7 cellular contexts compared by ENCODE assay signal in genomic region chr2:158191076-158191566, GRCh38.
DNase-seq lines count a peak whose midpoint lies in the region; ATAC-seq and TF ChIP-seq lines count a peak whose summit lies in the region.

No MANE protein-coding gene starts in this region.

- no peaks in the 10 kb centered on the region for H3K36me3 ChIP-seq in PC-3 (ENCODE audit: low read depth, low read length)
- H3K36me3 ChIP-seq in gastroesophageal sphincter: no peaks in the 10 kb centered on the region
- H3K36me3 ChIP-seq in thoracic aorta: no peaks in the 10 kb centered on the region

- TF ChIP-seq POLR2A in gastroesophageal sphincter (IDR thresholded peaks at IDR 0.05): no peak

- peak overlapping the region; percentile 23 for H3K4me2 ChIP-seq in PC-3 (ENCODE audit: low read length)

- H3K4me1 Mint-ChIP-seq in glutamatergic neuron (ENCODE audit: low read depth, unreplicated experiment): peaks cover 39% of the 10 kb centered on the region

- no peaks in the 10 kb centered on the region for H3K9me3 Mint-ChIP-seq in glutamatergic neuron (ENCODE audit: unreplicated experiment)

- H3K4me3 Mint-ChIP-seq in glutamatergic neuron (ENCODE audit: unreplicated experiment): no peak overlapping the region

- TF ChIP-seq CTCF in PC-3 (conservative IDR thresholded peaks at IDR 0.05; ENCODE audit: low read depth, low read length) (no peak), gastroesophageal sphincter (IDR thresholded peaks at IDR 0.05) (no peak), thoracic aorta (IDR thresholded peaks at IDR 0.05) (no peak), glutamatergic neuron (IDR thresholded peaks at IDR 0.05; ENCODE audit: partially characterized antibody, unreplicated experiment) (no peak)

- no peak overlapping the region for H3K9ac ChIP-seq in PC-3 (ENCODE audit: low read length)

- H3K36me3 Mint-ChIP-seq in glutamatergic neuron (ENCODE audit: unreplicated experiment): no peaks in the 10 kb centered on the region

- H3K27ac ChIP-seq in PC-3 (ENCODE audit: low read length) (no peak overlapping the region), gastroesophageal sphincter (peak overlapping the region; percentile 1 to 74 (median 52)), thoracic aorta (no peak overlapping the region)

- no peak overlapping the region for H3K4me3 ChIP-seq in PC-3 (ENCODE audit: low read length)
- peak overlapping the region; percentile 21 to 27 for H3K4me3 ChIP-seq in gastroesophageal sphincter
- peak overlapping the region; percentile 56 for H3K4me3 ChIP-seq in thoracic aorta

- POLR2A ChIA-PET in PC-3 (lab: Charles Lee; ENCODE audit: unreplicated experiment): no interaction called here

- no peak overlapping the region for H2AFZ ChIP-seq in PC-3 (ENCODE audit: low read length)

- CTCF ChIA-PET in PC-3 (lab: Charles Lee): no interaction called here

- peak; percentile 82 for ATAC-seq in GM19025 (IDR thresholded peaks at IDR 0.05; ENCODE audit: low read depth, unreplicated experiment)
- ATAC-seq in HG02763 (IDR thresholded peaks at IDR 0.05; ENCODE audit: unreplicated experiment): peak; percentile 84
- no peak for ATAC-seq in PC-3
- no peak for ATAC-seq in gastroesophageal sphincter
- ATAC-seq in thoracic aorta (ENCODE audit: insufficient number of reproducible peaks, low FRiP score, low read depth): no peak

- H3K27ac Mint-ChIP-seq in glutamatergic neuron (ENCODE audit: unreplicated experiment): no peak overlapping the region

- H3K9me3 ChIP-seq in PC-3 (ENCODE audit: low read length) (no peaks in the 10 kb centered on the region), gastroesophageal sphincter (no peaks in the 10 kb centered on the region), thoracic aorta (no peaks in the 10 kb centered on the region)

- no peak for DNase-seq in PC-3
- DNase-seq in thoracic aorta (ENCODE audit: low spot score): no peak
- no peak for DNase-seq in glutamatergic neuron
- no peak for DNase-seq in Kasumi-1 (lab: John Stamatoyannopoulos, UW)

- no peaks in the 10 kb centered on the region for H3K79me2 ChIP-seq in PC-3 (ENCODE audit: low read length)

- H4K20me1 ChIP-seq in PC-3 (ENCODE audit: low read length): no peaks in the 10 kb centered on the region

- H3K27me3 Mint-ChIP-seq in glutamatergic neuron (ENCODE audit: unreplicated experiment): no peaks in the 10 kb centered on the region

- TF ChIP-seq EP300 in gastroesophageal sphincter (IDR thresholded peaks at IDR 0.05): no peak

- H3K4me1 ChIP-seq in PC-3 (ENCODE audit: insufficient read depth, low read length): 0 out of 2 replicates have a peak, but pooled peaks cover 4% of the 10 kb centered on the region
- H3K4me1 ChIP-seq in gastroesophageal sphincter: peaks cover 0 to 20% (median 0%) of the 10 kb centered on the region in 3 donors
- peaks cover 0 to 6% of the 10 kb centered on the region in 2 donors for H3K4me1 ChIP-seq in thoracic aorta (ENCODE audit: control insufficient read depth in 1 of 2, low read depth in 2 of 2)

- H3K27me3 ChIP-seq in PC-3 (ENCODE audit: low read length) (0 out of 2 replicates have a peak, but pooled peaks cover 6% of the 10 kb centered on the region), gastroesophageal sphincter (no peaks in the 10 kb centered on the region), thoracic aorta (replicated peaks; ENCODE audit: insufficient read depth) (no peaks in the 10 kb centered on the region)

- no peaks in the 10 kb centered on the region for H3K9me2 ChIP-seq in PC-3 (replicated peaks; ENCODE audit: low read length)

- BruUV-seq in PC-3 (replicated peaks; lab: Mats Ljungman, UMichigan): no TSS peak

- intact Hi-C loops in PC-3 (cut with micrococcal nuclease): no loop called here

- 6 to 10% methylated on average over 5 of the region's 5 CpGs for WGBS in gastroesophageal sphincter (ENCODE audit: low coverage in 1 of 2), 2 donors

- no peaks in the 10 kb centered on the region for H3F3A ChIP-seq in PC-3 (ENCODE audit: low read length, unreplicated experiment)

Comparison
In these comparisons a context has a peak if more than half of its experiments do, and no peak if none do; other contexts are left out.
1. ATAC-seq: peak in GM19025 (single experiment) and HG02763 (single experiment); none in PC-3 (single experiment), gastroesophageal sphincter (single experiment) and thoracic aorta (single experiment).
2. H3K27ac ChIP-seq: peak in gastroesophageal sphincter (4 of 4); none in PC-3 (single experiment) and thoracic aorta (0 of 2).